Comparison of ENCODE assay signal across 22 cellular contexts in the genomic region with DNA sequence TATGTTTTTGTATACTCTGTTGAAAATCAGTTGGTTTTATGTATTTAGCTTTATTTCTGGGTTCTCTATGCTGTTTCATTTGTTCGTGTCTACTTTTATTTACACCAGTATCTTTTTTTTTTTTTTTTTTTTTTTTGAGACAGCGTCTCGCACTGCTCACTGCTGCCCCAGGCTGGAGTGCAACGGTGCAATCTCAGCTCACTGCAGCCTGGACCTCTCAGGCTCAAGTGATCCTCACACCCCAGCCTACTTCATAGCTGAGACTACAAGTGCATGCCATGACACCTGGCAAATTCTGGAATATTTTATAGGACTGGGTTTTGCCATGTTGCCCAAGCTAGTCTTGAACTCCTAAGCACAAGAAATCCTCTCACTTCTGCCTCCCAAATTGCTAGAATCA.
"Had no signal": no experiment of that assay in that cellular context is flagged by ENCODE, and none has a peak within 500 bp of the region (broad histone marks: within the 10 kb centered on the region; RNA-seq: fewer than 3 reads in every experiment).

No MANE protein-coding gene starts in this region.

- H3K27me3 Mint-ChIP-seq: activated CD4-positive, alpha-beta T cell treated with anti-CD3 and anti-CD28 coated beads, Interleukin-2, amount 10 ng/mL, durations not matched to agents 7 days and 5 days; activated naive CD8-positive, alpha-beta T cell; brain; central memory CD8-positive, alpha-beta T cell had no signal

- ATAC-seq: activated T-cell treated with anti-CD3 and anti-CD28 coated beads, Interleukin-2, amount 50 U/mL, for 72 hours; left cardiac atrium had no signal

- H3K27ac ChIP-seq: parathyroid adenoma, stomach, thoracic aorta had no signal

- H3K27me3 ChIP-seq: stomach had no signal

- H3K9ac ChIP-seq: parathyroid adenoma had no signal

- H3K27ac Mint-ChIP-seq: activated CD4-positive, alpha-beta T cell treated with anti-CD3 and anti-CD28 coated beads, Interleukin-2, amount 10 ng/mL, durations not matched to agents 7 days and 5 days; activated naive CD8-positive, alpha-beta T cell; activated T-cell treated with anti-CD3 and anti-CD28 coated beads, Interleukin-2, amount 50 U/mL, for 72 hours; brain had no signal

- H3K4me3 Mint-ChIP-seq: activated CD4-positive, alpha-beta T cell treated with anti-CD3 and anti-CD28 coated beads, Interleukin-2, amount 10 ng/mL, durations not matched to agents 7 days and 5 days; activated naive CD8-positive, alpha-beta T cell; activated T-cell treated with anti-CD3 and anti-CD28 coated beads, Interleukin-2, amount 50 U/mL, for 72 hours; brain; central memory CD8-positive, alpha-beta T cell had no signal

- H3K36me3 ChIP-seq: stomach, thoracic aorta had no signal

- H3K4me1 ChIP-seq: parathyroid adenoma, stomach had no signal

- H3K4me3 ChIP-seq: lung, stomach, thoracic aorta had no signal

- DNase-seq: activated CD4-positive, alpha-beta T cell treated with anti-CD3 and anti-CD28 coated beads, Interleukin-2, amount 10 ng/mL, durations not matched to agents 7 days and 5 days; activated CD4-positive, CD25-positive, alpha-beta regulatory T cell; activated CD8-positive, alpha-beta memory T cell treated with anti-CD3 and anti-CD28 coated beads, Interleukin-2, amount 50 U/mL, for 48 hours; activated gamma-delta T cell treated with Interleukin-2 at 50 U/mL for 16 hours; activated T-cell treated with anti-CD3 and anti-CD28 coated beads, Interleukin-2, amount 50 U/mL, for 72 hours; amygdala; cortex of kidney; effector CD8-positive, alpha-beta T cell; foreskin melanocyte; head of caudate nucleus; left cardiac atrium; midbrain; stimulated activated CD4-positive, alpha-beta T cell treated with anti-CD3 and anti-CD28 coated beads, Interleukin-12 subunit alpha, Interleukin-12 subunit beta, amount 100 ng/mL, for 4 hours; stimulated activated CD4-positive, alpha-beta T cell treated with anti-CD3 and anti-CD28 coated beads, Interleukin-2, amount 100 ng/mL, for 24 hours; stomach; T-helper 2 cell had no signal

- H3K9me3 ChIP-seq: stomach, thoracic aorta had no signal

- H3K36me3 Mint-ChIP-seq: activated naive CD8-positive, alpha-beta T cell; brain had no signal

- H3K4me1 Mint-ChIP-seq: activated CD4-positive, alpha-beta T cell treated with anti-CD3 and anti-CD28 coated beads, Interleukin-2, amount 10 ng/mL, durations not matched to agents 7 days and 5 days; brain; central memory CD8-positive, alpha-beta T cell had no signal

- H3K79me2 ChIP-seq: parathyroid adenoma had no signal

- H2AFZ ChIP-seq: parathyroid adenoma had no signal
